In the genomic region with DNA sequence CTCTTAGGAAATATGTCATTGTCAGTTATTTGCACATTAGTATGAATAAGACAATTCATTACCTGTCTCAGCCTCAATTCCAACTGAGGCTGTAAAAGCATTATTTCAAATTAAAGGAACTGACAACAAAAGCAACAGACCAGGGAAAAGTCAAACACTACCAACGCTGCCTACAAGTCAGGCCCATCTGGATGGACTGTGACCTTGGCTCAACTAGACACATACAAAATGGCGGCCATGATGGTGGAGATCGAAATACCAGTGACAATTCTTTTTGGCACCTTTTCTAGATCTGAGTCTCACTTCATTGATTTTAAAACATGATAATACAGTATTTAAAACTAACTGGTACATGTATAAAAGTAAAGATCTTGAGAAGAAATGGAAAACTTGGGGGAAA, we compare ENCODE assay signal across 7 cellular contexts.
"Had no signal": no experiment of that assay in that cellular context is flagged by ENCODE, and none has a peak within 500 bp of the region (broad histone marks: within the 10 kb centered on the region; RNA-seq: fewer than 3 reads in every experiment).

No MANE protein-coding gene starts in this region.

- DNase-seq: IMR-90, KBM-7, KG1 had no signal

- FAIRE-seq: HepG2, HTR-8/SVneo had no signal

- H3K36me3 Mint-ChIP-seq: IgD-negative memory B cell had no signal

- H3K27ac ChIP-seq: HL-60 had no signal

- H3K27ac Mint-ChIP-seq: IgD-negative memory B cell had no signal

- H3K4me3 Mint-ChIP-seq: IgD-negative memory B cell had no signal

- ATAC-seq: HepG2 had no signal
